In genomic region chr12:109452489-109452888, GRCh38 we compare ENCODE assay signal across 1 cellular context.
TF ChIP-seq lines count a peak whose summit lies in the region.

No MANE protein-coding gene starts in this region.

TF ChIP-seq in SK-N-SH treated with all-trans-retinoic acid at 6 μM for 48 hours, 23 proteins besides CTCF, POLR2A, EP300 and RAD21:
- TF ChIP-seq BACH2 (CRISPR knock-in tag; IDR thresholded peaks at IDR 0.05; ENCODE audit: borderline replicate concordance) (no peak), ESRRG (CRISPR knock-in tag; IDR thresholded peaks at IDR 0.05) (no peak), ISL1 (CRISPR knock-in tag; IDR thresholded peaks at IDR 0.05) (no peak), TSHZ2 (CRISPR knock-in tag; IDR thresholded peaks at IDR 0.05) (no peak), ARNTL (CRISPR knock-in tag; IDR thresholded peaks at IDR 0.05; ENCODE audit: borderline replicate concordance, low read depth) (no peak), ZFP3 (CRISPR knock-in tag; IDR thresholded peaks at IDR 0.05) (no peak), OSR1 (CRISPR knock-in tag; IDR thresholded peaks at IDR 0.05) (no peak), PPARA (CRISPR knock-in tag; IDR thresholded peaks at IDR 0.05; ENCODE audit: borderline replicate concordance) (no peak), GLIS3 (CRISPR knock-in tag; IDR thresholded peaks at IDR 0.05) (no peak), TCF4 (CRISPR knock-in tag; IDR thresholded peaks at IDR 0.05; ENCODE audit: borderline replicate concordance) (no peak), CSDC2 (CRISPR knock-in tag; IDR thresholded peaks at IDR 0.05) (no peak), TOX (CRISPR knock-in tag; IDR thresholded peaks at IDR 0.05; ENCODE audit: borderline replicate concordance) (no peak), SNAI2 (CRISPR knock-in tag; IDR thresholded peaks at IDR 0.05) (no peak), RARB (CRISPR knock-in tag; IDR thresholded peaks at IDR 0.05) (no peak), ZFP30 (CRISPR knock-in tag; IDR thresholded peaks at IDR 0.05) (no peak), ZNF70 (CRISPR knock-in tag; IDR thresholded peaks at IDR 0.05) (no peak)
- TF ChIP-seq, protein P1, sequence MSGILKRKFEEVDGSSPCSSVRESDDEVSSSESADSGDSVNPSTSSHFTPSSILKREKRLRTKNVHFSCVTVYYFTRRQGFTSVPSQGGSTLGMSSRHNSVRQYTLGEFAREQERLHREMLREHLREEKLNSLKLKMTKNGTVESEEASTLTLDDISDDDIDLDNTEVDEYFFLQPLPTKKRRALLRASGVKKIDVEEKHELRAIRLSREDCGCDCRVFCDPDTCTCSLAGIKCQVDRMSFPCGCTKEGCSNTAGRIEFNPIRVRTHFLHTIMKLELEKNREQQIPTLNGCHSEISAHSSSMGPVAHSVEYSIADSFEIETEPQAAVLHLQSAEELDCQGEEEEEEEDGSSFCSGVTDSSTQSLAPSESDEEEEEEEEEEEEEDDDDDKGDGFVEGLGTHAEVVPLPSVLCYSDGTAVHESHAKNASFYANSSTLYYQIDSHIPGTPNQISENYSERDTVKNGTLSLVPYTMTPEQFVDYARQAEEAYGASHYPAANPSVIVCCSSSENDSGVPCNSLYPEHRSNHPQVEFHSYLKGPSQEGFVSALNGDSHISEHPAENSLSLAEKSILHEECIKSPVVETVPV (CRISPR knock-in tag; IDR thresholded peaks at IDR 0.05), result no peak
- TF ChIP-seq, protein P2, sequence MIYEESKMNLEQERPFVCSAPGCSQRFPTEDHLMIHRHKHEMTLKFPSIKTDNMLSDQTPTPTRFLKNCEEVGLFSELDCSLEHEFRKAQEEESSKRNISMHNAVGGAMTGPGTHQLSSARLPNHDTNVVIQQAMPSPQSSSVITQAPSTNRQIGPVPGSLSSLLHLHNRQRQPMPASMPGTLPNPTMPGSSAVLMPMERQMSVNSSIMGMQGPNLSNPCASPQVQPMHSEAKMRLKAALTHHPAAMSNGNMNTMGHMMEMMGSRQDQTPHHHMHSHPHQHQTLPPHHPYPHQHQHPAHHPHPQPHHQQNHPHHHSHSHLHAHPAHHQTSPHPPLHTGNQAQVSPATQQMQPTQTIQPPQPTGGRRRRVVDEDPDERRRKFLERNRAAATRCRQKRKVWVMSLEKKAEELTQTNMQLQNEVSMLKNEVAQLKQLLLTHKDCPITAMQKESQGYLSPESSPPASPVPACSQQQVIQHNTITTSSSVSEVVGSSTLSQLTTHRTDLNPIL (CRISPR knock-in tag; IDR thresholded peaks at IDR 0.05; ENCODE audit: low read depth), result no peak
- TF ChIP-seq, protein P3, sequence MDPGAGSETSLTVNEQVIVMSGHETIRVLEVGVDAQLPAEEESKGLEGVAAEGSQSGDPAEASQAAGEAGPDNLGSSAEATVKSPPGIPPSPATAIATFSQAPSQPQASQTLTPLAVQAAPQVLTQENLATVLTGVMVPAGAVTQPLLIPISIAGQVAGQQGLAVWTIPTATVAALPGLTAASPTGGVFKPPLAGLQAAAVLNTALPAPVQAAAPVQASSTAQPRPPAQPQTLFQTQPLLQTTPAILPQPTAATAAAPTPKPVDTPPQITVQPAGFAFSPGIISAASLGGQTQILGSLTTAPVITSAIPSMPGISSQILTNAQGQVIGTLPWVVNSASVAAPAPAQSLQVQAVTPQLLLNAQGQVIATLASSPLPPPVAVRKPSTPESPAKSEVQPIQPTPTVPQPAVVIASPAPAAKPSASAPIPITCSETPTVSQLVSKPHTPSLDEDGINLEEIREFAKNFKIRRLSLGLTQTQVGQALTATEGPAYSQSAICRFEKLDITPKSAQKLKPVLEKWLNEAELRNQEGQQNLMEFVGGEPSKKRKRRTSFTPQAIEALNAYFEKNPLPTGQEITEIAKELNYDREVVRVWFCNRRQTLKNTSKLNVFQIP (CRISPR knock-in tag; IDR thresholded peaks at IDR 0.05; ENCODE audit: borderline replicate concordance, low read depth), result no peak
